ENCODE assay signal across 17 cellular contexts in the genomic region with DNA sequence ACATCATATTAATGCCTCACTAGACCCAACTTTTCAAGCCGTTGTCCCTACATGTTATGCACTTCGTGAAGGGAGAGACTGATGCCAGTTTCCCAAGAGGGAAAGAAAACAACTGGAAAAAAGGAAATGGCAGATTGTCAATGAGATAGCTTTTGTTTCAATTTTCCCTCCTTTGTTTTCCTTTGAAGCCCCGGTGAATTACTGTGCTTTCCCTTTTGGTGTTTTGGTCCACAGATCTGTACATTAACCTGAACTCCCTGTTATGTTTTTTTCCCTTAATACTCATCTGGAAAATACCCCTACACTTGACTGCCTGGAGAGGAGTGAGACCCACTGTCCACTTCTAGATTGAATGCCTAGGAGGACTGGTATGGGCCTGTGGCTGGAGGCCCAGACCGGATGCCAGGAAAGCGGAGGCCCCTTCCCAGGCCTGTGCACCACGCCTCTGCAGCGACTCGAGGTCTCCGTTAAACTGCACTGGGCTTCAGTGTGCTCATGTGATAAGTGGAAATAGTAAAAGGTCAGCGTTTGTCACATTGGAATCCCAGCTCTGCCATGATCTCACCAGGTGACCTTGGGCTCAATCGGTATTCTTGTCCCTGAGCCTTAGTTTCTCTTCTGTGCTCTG.
A peak's percentile ranks its signal among the peaks of the same experiment; 100 is the strongest.
DNase-seq lines count a peak whose midpoint lies in the region; ATAC-seq and TF ChIP-seq lines count a peak whose summit lies in the region.
"Had no signal": no experiment of that assay in that cellular context is flagged by ENCODE, and none has a peak within 500 bp of the region (broad histone marks: within the 10 kb centered on the region; RNA-seq: fewer than 3 reads in every experiment).

No MANE protein-coding gene starts in this region.

- TF ChIP-seq CTCF in right lobe of liver (IDR thresholded peaks at IDR 0.05): no peak

- WGBS in right lobe of liver (ENCODE audit: insufficient coverage, low coverage, low lambda C conversion rate, missing lambda C conversion rate): 60% methylated on average over 3 of the region's 11 CpGs

- ATAC-seq in left cardiac atrium (peak; percentile 31 to 61), right lobe of liver (peak; percentile 41 to 59 (median 51))

- H3K9me3 ChIP-seq in right lobe of liver: no peaks in the 10 kb centered on the region
- H3K9me3 ChIP-seq: MG63 had no signal

- H3K36me3 ChIP-seq in right lobe of liver: no peaks in the 10 kb centered on the region
- H3K36me3 ChIP-seq: MG63 had no signal

- intact Hi-C loops in left cardiac atrium (cut with DNase I) (loop anchor here in 1 of 2 donors (5.0 kb wide), 1 partner anchor 71 kb away; no protein-coding TSS in a partner anchor), right lobe of liver (cut with DNase I) (no loop called here)

- no peak overlapping the region for H3K4me3 ChIP-seq in right lobe of liver
- H3K4me3 ChIP-seq: MG63, PC-9 had no signal

- no peaks in the 10 kb centered on the region for H3K27me3 ChIP-seq in right lobe of liver
- H3K27me3 ChIP-seq: MG63 had no signal

- TF ChIP-seq POLR2A in right lobe of liver (IDR thresholded peaks at IDR 0.05): no peak

- no peaks in the 10 kb centered on the region for H3K4me1 ChIP-seq in right lobe of liver

- DNase-seq in dermis microvascular lymphatic vessel endothelial cell (ENCODE audit: low read depth in 2 of 2) (peak; percentile 64 to 70), left cardiac atrium (peak; percentile 58), right lobe of liver (no peak), NCI-H146 treated with DMSO at 0.1 percent for 48 hours (lab: John Stamatoyannopoulos, UW; ENCODE audit: unreplicated experiment) (no peak), caudate nucleus (lab: John Stamatoyannopoulos, UW) (no peak), DMS53 treated with DMSO at 0.1 percent for 48 hours (lab: John Stamatoyannopoulos, UW; ENCODE audit: unreplicated experiment) (no peak), SIG-M5 (lab: John Stamatoyannopoulos, UW) (no peak)
- DNase-seq: CD4-positive, CD25-positive, alpha-beta regulatory T cell; DMS79; MG63; NCI-H1048; NCI-H1417 treated with DMSO at 0.1 percent for 48 hours; NCI-H1930; NCI-H2227 treated with DMSO at 0.1 percent for 48 hours; NCI-H510A; PC-9 had no signal

- H3K27ac ChIP-seq in right lobe of liver (no peak overlapping the region), caudate nucleus (ENCODE audit: low read depth, low read length) (no peak overlapping the region)
- H3K27ac ChIP-seq: PC-9, RWPE1 had no signal

Comparison
In these comparisons a context has a peak if more than half of its experiments do, and no peak if none do; other contexts are left out.
1. DNase-seq: peak in dermis microvascular lymphatic vessel endothelial cell (2 of 2) and left cardiac atrium (single experiment); none in right lobe of liver (0 of 3), NCI-H146 treated with DMSO at 0.1 percent for 48 hours (single experiment), caudate nucleus (0 of 61), DMS53 treated with DMSO at 0.1 percent for 48 hours (single experiment) and SIG-M5 (single experiment).